13 cellular contexts compared by ENCODE assay signal in the genomic region with DNA sequence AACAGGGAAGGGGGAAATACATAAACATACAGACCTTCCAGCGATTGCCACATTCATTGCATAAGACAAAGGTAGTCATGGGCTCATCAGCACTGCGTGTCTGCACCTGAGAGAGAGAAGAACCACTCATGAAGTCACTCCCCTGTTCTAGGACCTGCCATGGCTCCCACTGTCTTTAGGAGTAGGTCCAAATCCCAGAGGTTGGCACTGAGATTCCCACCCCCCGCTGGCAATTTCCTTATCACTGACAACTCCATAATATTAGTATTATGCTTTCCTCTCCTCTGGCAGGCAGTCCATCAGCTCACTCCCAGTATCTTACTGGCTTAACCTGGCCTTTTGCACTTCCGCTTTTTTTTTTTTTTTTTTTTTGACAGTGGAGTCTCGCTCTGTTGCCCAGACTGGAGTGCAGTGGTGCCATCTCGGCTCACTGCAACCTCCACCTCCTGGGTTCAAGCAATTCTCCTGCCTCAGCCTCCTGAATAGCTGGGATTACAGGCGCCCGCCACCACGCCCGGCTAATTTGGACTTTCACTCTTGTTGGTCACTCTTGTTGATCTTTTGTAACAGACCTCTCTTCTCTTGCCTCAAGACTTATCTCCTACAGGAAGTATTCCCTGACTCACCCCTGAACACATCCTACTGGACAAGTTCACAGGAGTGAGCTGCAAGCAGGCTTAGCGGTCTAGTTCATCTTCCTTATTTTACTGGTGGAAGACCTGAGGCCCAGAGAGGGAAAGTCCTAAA. TPM values are rescaled to one million over a fixed set of nuclear protein-coding genes. Genes with fewer than 3 reads are reported as not detected.
DNase-seq lines count a peak whose midpoint lies in the region; ATAC-seq, FAIRE-seq and TF ChIP-seq lines count a peak whose summit lies in the region.
"Had no signal": no experiment of that assay in that cellular context is flagged by ENCODE, and none has a peak within 500 bp of the region (broad histone marks: within the 10 kb centered on the region; RNA-seq: fewer than 3 reads in every experiment).

No MANE protein-coding gene starts in this region.

- in situ Hi-C loops in GM23248 (cut with MboI): no loop called here
- in situ Hi-C loops in GM13976 (cut with MboI; ENCODE audit: low sequenced_read_pairs, unreplicated experiment): no loop called here

- H3K14ac ChIP-seq in trophoblast cell (ENCODE audit: low read length): no peak overlapping the region

- no peak overlapping the region for H3K23ac ChIP-seq in trophoblast cell (ENCODE audit: low read length)

- WGBS in GM23248 (ENCODE audit: low coverage in 1 of 2, low lambda C conversion rate in 2 of 2, missing lambda C conversion rate in 2 of 2), 2 experiments: 82 to 90% methylated on average over 10 to 11 of the region's 11 CpGs
- WGBS in trophoblast cell (ENCODE audit: extremely low coverage, insufficient coverage, insufficient read length): no CpG with 5 or more reads among the region's 11 CpGs

- DNase-seq in GM23248: peak; percentile 84
- DNase-seq in Peyer's patch: peak in 2 of 3 donors; percentile 64 to 76
- peak; percentile 21 for DNase-seq in endothelial cell of umbilical vein (ENCODE audit: low read depth, low spot score)
- peak; percentile 82 to 90 for DNase-seq in trophoblast cell
- no peak for DNase-seq in activated CD4-positive, CD25-positive, alpha-beta regulatory T cell (lab: John Stamatoyannopoulos, UW)
- no peak for DNase-seq in GM13976 (ENCODE audit: low spot score)
- DNase-seq in NCI-H2081 (lab: John Stamatoyannopoulos, UW): no peak
- DNase-seq: activated effector memory CD4-positive, alpha-beta T cell treated with Interleukin-2 at 50 U/mL for 16 hours; DMS 273 treated with DMSO at 0.1 percent for 48 hours; NCI-H1048; tibial artery had no signal

- H3K9me1 ChIP-seq in endothelial cell of umbilical vein (replicated peaks; ENCODE audit: control insufficient read depth, extremely low read depth, insufficient read depth, low read length): no peaks in the 10 kb centered on the region

- peaks cover 14% of the 10 kb centered on the region for H3F3A ChIP-seq in GM23248 (ENCODE audit: insufficient read depth)

- no peak overlapping the region for H4K91ac ChIP-seq in trophoblast cell (ENCODE audit: low read depth, low read length)

- H2AFZ ChIP-seq in GM23248 (peak overlapping the region; percentile 56), endothelial cell of umbilical vein (ENCODE audit: low read depth, low read length) (no peak overlapping the region), trophoblast cell (ENCODE audit: insufficient read depth, low read length, poor library complexity) (no peak overlapping the region)

- H3K18ac ChIP-seq in trophoblast cell (ENCODE audit: low read length): no peak overlapping the region

- TF ChIP-seq CTCF in Peyer's patch (IDR thresholded peaks at IDR 0.05): no peak
- TF ChIP-seq CTCF in endothelial cell of umbilical vein (IDR thresholded peaks at IDR 0.05; ENCODE audit: extremely low read depth in 1 of 2, insufficient read depth in 1 of 2, low read depth in 1 of 2, low read length in 2 of 2): no peak
- no peak for TF ChIP-seq CTCF in GM13976 (IDR thresholded peaks at IDR 0.05; ENCODE audit: borderline replicate concordance, control extremely low read depth, extremely low read depth, insufficient read depth, missing control alignments)

- H3K4me1 ChIP-seq in GM23248 (ENCODE audit: insufficient read depth) (peaks cover 15% of the 10 kb centered on the region), Peyer's patch (peaks cover 0 to 19% (median 0%) of the 10 kb centered on the region in 4 donors), endothelial cell of umbilical vein (ENCODE audit: control insufficient read depth, extremely low read depth, insufficient read depth, low read length) (peaks cover 20% of the 10 kb centered on the region), trophoblast cell (ENCODE audit: control insufficient read depth in 1 of 2, insufficient read depth in 2 of 2, low read length in 2 of 2) (peaks cover 16 to 19% of the 10 kb centered on the region in 2 experiments)

- H3K4me3 ChIP-seq in GM23248: no peak overlapping the region
- H3K4me3 ChIP-seq in Peyer's patch: no peak overlapping the region
- H3K4me3 ChIP-seq in endothelial cell of umbilical vein (replicated peaks in 1 of 3; ENCODE audit: insufficient read depth in 1 of 3, low read depth in 1 of 3, low read length in 3 of 3): no peak overlapping the region
- no peak overlapping the region for H3K4me3 ChIP-seq in trophoblast cell (ENCODE audit: low read depth, low read length)
- H3K4me3 ChIP-seq: tibial artery had no signal

- H2BK5ac ChIP-seq in trophoblast cell (ENCODE audit: low read depth, low read length, poor library complexity): no peak overlapping the region

- peak overlapping the region; percentile 61 for H3K27ac ChIP-seq in GM23248
- H3K27ac ChIP-seq in Peyer's patch: peak overlapping the region in 2 of 4 donors; percentile 33 to 70
- H3K27ac ChIP-seq in endothelial cell of umbilical vein (ENCODE audit: insufficient read depth, low read depth, low read length): no peak overlapping the region
- H3K27ac ChIP-seq in trophoblast cell (ENCODE audit: low read depth, low read length): no peak overlapping the region
- H3K27ac ChIP-seq: neutrophil, tibial artery had no signal

- H3K9me3 ChIP-seq in GM23248 (ENCODE audit: low read depth): no peaks in the 10 kb centered on the region
- no peaks in the 10 kb centered on the region for H3K9me3 ChIP-seq in Peyer's patch
- no peaks in the 10 kb centered on the region for H3K9me3 ChIP-seq in endothelial cell of umbilical vein (replicated peaks; ENCODE audit: control insufficient read depth, insufficient read depth, low read length)
- H3K9me3 ChIP-seq in trophoblast cell (ENCODE audit: insufficient read depth, low read depth, low read length): peaks cover 1% of the 10 kb centered on the region
- H3K9me3 ChIP-seq: neutrophil, tibial artery had no signal

- H4K20me1 ChIP-seq in GM23248 (ENCODE audit: insufficient read depth) (no peaks in the 10 kb centered on the region), endothelial cell of umbilical vein (replicated peaks; ENCODE audit: control insufficient read depth, extremely low read depth, insufficient read depth, low read length) (no peaks in the 10 kb centered on the region)

- no peak overlapping the region for H2AK5ac ChIP-seq in trophoblast cell (ENCODE audit: low read length)

- peak overlapping the region; percentile 8; the same call in 1 of the 2 replicates for H3K9ac ChIP-seq in GM23248
- H3K9ac ChIP-seq in endothelial cell of umbilical vein (replicated peaks; ENCODE audit: extremely low read depth, insufficient read depth, low read length): no peak overlapping the region
- H3K9ac ChIP-seq in trophoblast cell (ENCODE audit: low read length): no peak overlapping the region

- no peak for ATAC-seq in HG03196 (IDR thresholded peaks at IDR 0.05; ENCODE audit: unreplicated experiment)

- no peaks in the 10 kb centered on the region for H3K36me3 ChIP-seq in GM23248 (ENCODE audit: low read depth)
- H3K36me3 ChIP-seq in Peyer's patch: no peaks in the 10 kb centered on the region
- H3K36me3 ChIP-seq in endothelial cell of umbilical vein (ENCODE audit: control insufficient read depth in 2 of 2, extremely low read depth in 1 of 2, insufficient read depth in 2 of 2, low read length in 2 of 2): no peaks in the 10 kb centered on the region
- H3K36me3 ChIP-seq in trophoblast cell (ENCODE audit: control insufficient read depth in 1 of 2, insufficient read depth in 2 of 2, low read length in 2 of 2): no peaks in the 10 kb centered on the region
- H3K36me3 ChIP-seq: neutrophil had no signal

- no peaks in the 10 kb centered on the region for H3K9me2 ChIP-seq in GM23248 (ENCODE audit: insufficient read depth)

- POLR2A ChIA-PET in endothelial cell of umbilical vein (lab: Charles Lee): interaction anchor here (0.7 to 1.3 kb wide), 5 partner anchors 15 to 151 kb away, joined by 3 to 8 read pairs (median 4); a partner anchor contains a TSS

- TF ChIP-seq POLR2A in Peyer's patch (IDR thresholded peaks at IDR 0.05): no peak
- TF ChIP-seq POLR2A in endothelial cell of umbilical vein (IDR thresholded peaks at IDR 0.05; ENCODE audit: low read depth, low read length): no peak

- no peak overlapping the region for H3K4ac ChIP-seq in trophoblast cell (ENCODE audit: low read depth, low read length)

- H3K4me2 ChIP-seq in GM23248 (ENCODE audit: unreplicated experiment) (peak overlapping the region; percentile 51), endothelial cell of umbilical vein (ENCODE audit: insufficient read depth, low read length) (no peak overlapping the region), trophoblast cell (ENCODE audit: low read length) (no peak overlapping the region)

- CTCF ChIA-PET in endothelial cell of umbilical vein (lab: Charles Lee): interaction anchor here (0.8 to 1.2 kb wide), 8 partner anchors 10 to 253 kb away, joined by 3 to 7 read pairs (median 4); a partner anchor contains a TSS

- no peak overlapping the region for H2BK120ac ChIP-seq in trophoblast cell (ENCODE audit: insufficient read depth, low read length, poor library complexity)

- dilution Hi-C loops in endothelial cell of umbilical vein (cut with MboI; ENCODE audit: extremely low pct_ligation_motif_present, low sequenced_read_pairs): no loop called here

- no peak overlapping the region for H4K12ac ChIP-seq in trophoblast cell (ENCODE audit: low read depth, low read length)

- peak; percentile 55 for FAIRE-seq in endothelial cell of umbilical vein (lab: Jason Lieb, UNC)

- H4K8ac ChIP-seq in trophoblast cell (ENCODE audit: low read depth, low read length): no peak overlapping the region

- H2BK12ac ChIP-seq in trophoblast cell (ENCODE audit: low read length): no peak overlapping the region

- BruUV-seq in endothelial cell of umbilical vein (replicated peaks; lab: Mats Ljungman, UMichigan): no TSS peak

- no peaks in the 10 kb centered on the region for H3K27me3 ChIP-seq in GM23248 (replicated peaks; ENCODE audit: insufficient read depth)
- no peaks in the 10 kb centered on the region for H3K27me3 ChIP-seq in Peyer's patch
- H3K27me3 ChIP-seq in endothelial cell of umbilical vein (ENCODE audit: control insufficient read depth in 2 of 2, insufficient read depth in 2 of 2, low read length in 2 of 2): no peaks in the 10 kb centered on the region
- no peaks in the 10 kb centered on the region for H3K27me3 ChIP-seq in trophoblast cell (ENCODE audit: insufficient read depth, low read length)
- H3K27me3 ChIP-seq: neutrophil, tibial artery had no signal

- no peaks in the 10 kb centered on the region for H3K79me2 ChIP-seq in GM23248 (ENCODE audit: insufficient read depth)
- H3K79me2 ChIP-seq in endothelial cell of umbilical vein (ENCODE audit: control insufficient read depth, insufficient read depth, low read length): no peaks in the 10 kb centered on the region
- H3K79me2 ChIP-seq in trophoblast cell (ENCODE audit: control insufficient read depth, insufficient read depth, low read length, poor library complexity): no peaks in the 10 kb centered on the region

- intact Hi-C loops in endothelial cell of umbilical vein (cut with micrococcal nuclease): loop anchor here (1.0 kb wide), 1 partner anchor 10 kb away; no protein-coding TSS in a partner anchor

- H3K79me1 ChIP-seq in trophoblast cell (ENCODE audit: low read length): peaks cover 8% of the 10 kb centered on the region

RNA-seq across cellular contexts. Expression of a gene that starts 14.8 kb away (rescaled TPM):
- total RNA-seq in GM23248 (2014; rRNA removed; shearing (Covaris generic)): 14.0 and 16.2 TPM in 2 replicates
- polyA plus RNA-seq in GM23248 (2016; fragmentation: Nextera tagmentation; extraction: Ambion mirVana) (8.1 and 9.4 TPM in 2 replicates), endothelial cell of umbilical vein (5.7 and 6.5 TPM in 2 replicates)
- total RNA-seq in Peyer's patch (10 to 100 TPM; 11.2 to 13.3 (median 12.0) TPM), endothelial cell of umbilical vein (12.5 and 14.0 TPM in 2 replicates)
- 5.6 and 5.7 TPM in 2 replicates for polyA plus RNA-seq in endothelial cell of umbilical vein (2011; cell fraction: cytosol; rRNA removed)
- 14.6 and 20.2 TPM in 2 replicates for polyA plus RNA-seq in endothelial cell of umbilical vein (2011; cell fraction: nucleus; rRNA removed)
- polyA plus RNA-seq in endothelial cell of umbilical vein (2012): 6.7 and 8.1 TPM in 2 replicates
- polyA minus RNA-seq in endothelial cell of umbilical vein: 15.5 and 17.6 TPM in 2 replicates
- 4.8 TPM for polyA minus RNA-seq in endothelial cell of umbilical vein (2011; cell fraction: cytosol; rRNA and poly(A)+ RNA removed)
- polyA minus RNA-seq in endothelial cell of umbilical vein (2011; cell fraction: nucleus; rRNA and poly(A)+ RNA removed): 11.1 and 18.8 TPM in 2 replicates
- 11.8 and 11.9 TPM in 2 replicates for polyA plus RNA-seq in trophoblast cell (2013)

RNA-seq across cellular contexts. Expression of a gene that starts 40.1 kb away (rescaled TPM):
- 9.2 and 16.3 TPM in 2 replicates for total RNA-seq in GM23248 (2014; rRNA removed; shearing (Covaris generic))
- 21.3 and 23.2 TPM in 2 replicates for polyA plus RNA-seq in GM23248 (2016; fragmentation: Nextera tagmentation; extraction: Ambion mirVana)
- 100 to 1,000 TPM in 2 of 4 donors, 10 to 100 TPM in 2; 64.6 to 125 (median 104) TPM for total RNA-seq in Peyer's patch
- 3.4 and 3.7 TPM in 2 replicates for total RNA-seq in endothelial cell of umbilical vein
- 0.75 and 1.5 TPM in 2 replicates for polyA plus RNA-seq in endothelial cell of umbilical vein
- 1.7 and 2.2 TPM in 2 replicates for polyA plus RNA-seq in endothelial cell of umbilical vein (2011; cell fraction: cytosol; rRNA removed)
- 2.5 and 3.0 TPM in 2 replicates for polyA plus RNA-seq in endothelial cell of umbilical vein (2011; cell fraction: nucleus; rRNA removed)
- 2.7 and 4.1 TPM in 2 replicates for polyA plus RNA-seq in endothelial cell of umbilical vein (2012)
- 0.62 and 1.6 TPM in 2 replicates for polyA minus RNA-seq in endothelial cell of umbilical vein
- polyA minus RNA-seq in endothelial cell of umbilical vein (2011; cell fraction: cytosol; rRNA and poly(A)+ RNA removed): 1.8 TPM
- 0.87 and 0.96 TPM in 2 replicates for polyA minus RNA-seq in endothelial cell of umbilical vein (2011; cell fraction: nucleus; rRNA and poly(A)+ RNA removed)
- polyA plus RNA-seq in trophoblast cell (2013): 0.56 and 0.59 TPM in 2 replicates

RNA-seq across cellular contexts. Expression of a gene that starts 40.4 kb away (rescaled TPM):
- 77.5 and 91.6 TPM in 2 replicates for total RNA-seq in GM23248 (2014; rRNA removed; shearing (Covaris generic))
- polyA plus RNA-seq in GM23248 (2016; fragmentation: Nextera tagmentation; extraction: Ambion mirVana) (124 and 126 TPM in 2 replicates), endothelial cell of umbilical vein (67.6 and 111 TPM in 2 replicates)
- total RNA-seq in Peyer's patch (100 to 1,000 TPM in 1 of 4 donors, 10 to 100 TPM in 3; 39.4 to 122 (median 54.8) TPM), endothelial cell of umbilical vein (165 and 171 TPM in 2 replicates)
- polyA plus RNA-seq in endothelial cell of umbilical vein (2011; cell fraction: cytosol; rRNA removed): 112 and 114 TPM in 2 replicates
- polyA plus RNA-seq in endothelial cell of umbilical vein (2011; cell fraction: nucleus; rRNA removed): 62.0 and 118 TPM in 2 replicates
- polyA plus RNA-seq in endothelial cell of umbilical vein (2012): 120 and 179 TPM in 2 replicates
- polyA minus RNA-seq in endothelial cell of umbilical vein: 137 and 153 TPM in 2 replicates
- 92.5 TPM for polyA minus RNA-seq in endothelial cell of umbilical vein (2011; cell fraction: cytosol; rRNA and poly(A)+ RNA removed)
- 84.0 and 91.4 TPM in 2 replicates for polyA minus RNA-seq in endothelial cell of umbilical vein (2011; cell fraction: nucleus; rRNA and poly(A)+ RNA removed)
- polyA plus RNA-seq in trophoblast cell (2013): 169 and 175 TPM in 2 replicates

Comparison
In these comparisons a context has a peak if more than half of its experiments do, and no peak if none do; other contexts are left out.
1. DNase-seq: peak in GM23248 (single experiment), Peyer's patch (2 of 3), endothelial cell of umbilical vein (single experiment) and trophoblast cell (2 of 2); none in activated CD4-positive, CD25-positive, alpha-beta regulatory T cell (0 of 4), GM13976 (single experiment) and NCI-H2081 (0 of 2).